ENCODE assay signal across 8 cellular contexts in the genomic region with DNA sequence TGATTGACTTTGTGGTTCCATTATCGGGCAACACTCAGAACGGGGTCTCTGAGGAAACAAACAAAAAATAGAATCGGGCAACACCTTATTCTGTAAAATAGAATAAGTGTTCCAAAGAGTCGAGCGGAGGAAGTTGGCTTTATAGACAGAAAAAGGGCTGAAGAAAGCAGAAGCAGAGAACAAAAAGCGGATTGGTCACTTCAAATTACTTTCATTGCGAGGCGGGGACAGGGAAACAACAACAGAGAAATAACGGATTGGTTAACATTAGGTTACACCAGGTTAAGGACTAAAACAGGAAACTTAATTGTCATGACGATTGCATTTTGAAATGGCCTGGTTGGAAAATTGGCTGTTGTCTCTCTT. TPM values are rescaled to one million over a fixed set of nuclear protein-coding genes. Genes with fewer than 3 reads are reported as not detected.
A peak's percentile ranks its signal among the peaks of the same experiment; 100 is the strongest.
DNase-seq lines count a peak whose midpoint lies in the region; ATAC-seq and TF ChIP-seq lines count a peak whose summit lies in the region.

No MANE protein-coding gene starts in this region.

- peak overlapping the region; percentile 95 for H2AFZ ChIP-seq in neuronal stem cell (ENCODE audit: low read length)

- H2BK120ac ChIP-seq in neuronal stem cell (ENCODE audit: low read depth, low read length) = no peak overlapping the region

- TF ChIP-seq CTCF in NB4 (IDR thresholded peaks at IDR 0.05; ENCODE audit: low read depth, low read length) = no peak

- no peaks in the 10 kb centered on the region for H3K9me3 ChIP-seq in neuronal stem cell (replicated peaks in 1 of 2; ENCODE audit: control insufficient read depth in 2 of 2, insufficient read depth in 1 of 2, low read depth in 1 of 2, low read length in 2 of 2)

- H2BK5ac ChIP-seq in neuronal stem cell (ENCODE audit: low read length) = no peak overlapping the region

- H2BK12ac ChIP-seq in neuronal stem cell (ENCODE audit: low read length) = no peak overlapping the region

- intact Hi-C loops in activated T-helper 2 cell treated with anti-CD3 and anti-CD28 coated beads, Interferon-gamma antibody, Interleukin-2, Interleukin-4, amounts not matched to agents 10 μg/mL and 5 μg/mL and 100 μg/mL, durations not matched to agents 14 hours and 24 hours and 36 hours (cut with micrococcal nuclease) = loop anchor here (1.0 to 10.0 kb wide), 3 partner anchors 72 to 200 kb away; a partner anchor contains a TSS

- H3K36me3 Mint-ChIP-seq in activated T-helper 2 cell treated with anti-CD3 and anti-CD28 coated beads, Interferon-gamma antibody, Interleukin-2, Interleukin-4, amounts not matched to agents 10 μg/mL and 5 μg/mL and 100 μg/mL, durations not matched to agents 14 hours and 24 hours and 36 hours (ENCODE audit: low read depth) = peaks cover 15% of the 10 kb centered on the region

- H3K27ac ChIP-seq in neuronal stem cell (replicated peaks; ENCODE audit: low read length) = no peak overlapping the region

- H3K23ac ChIP-seq in neuronal stem cell (ENCODE audit: low read depth, low read length, poor library complexity) = no peak overlapping the region

- no peaks in the 10 kb centered on the region for H3K27me3 ChIP-seq in neuronal stem cell (ENCODE audit: control insufficient read depth in 3 of 3, insufficient read depth in 3 of 3, low read depth in 1 of 3, low read length in 3 of 3)

- H3K4me1 ChIP-seq in neuronal stem cell (ENCODE audit: control insufficient read depth in 2 of 2, insufficient read depth in 1 of 2, low read depth in 1 of 2, low read length in 2 of 2) = peaks cover 0 to 2% of the 10 kb centered on the region in 2 donors

- peak; percentile 90 for DNase-seq in CD1c-positive myeloid dendritic cell (ENCODE audit: extremely low spot score)
- peak; percentile 89 for DNase-seq in NB4 (ENCODE audit: low read depth)
- peak; percentile 23 for DNase-seq in activated T-helper 2 cell treated with anti-CD3 and anti-CD28 coated beads, Interferon-gamma antibody, Interleukin-2, Interleukin-4, amounts not matched to agents 10 μg/mL and 5 μg/mL and 100 μg/mL, durations not matched to agents 14 hours and 24 hours and 36 hours (ENCODE audit: low spot score)
- peak; percentile 56 for DNase-seq in globus pallidus (ENCODE audit: low spot score)
- DNase-seq in neuronal stem cell (ENCODE audit: low spot score) = no peak
- no peak for DNase-seq in NCI-H2171 treated with DMSO at 0.1 percent for 48 hours (lab: John Stamatoyannopoulos, UW)

- no peak overlapping the region for H3K9ac ChIP-seq in neuronal stem cell (ENCODE audit: low read depth, low read length, poor library complexity)

- H3K4me1 Mint-ChIP-seq in activated T-helper 2 cell treated with anti-CD3 and anti-CD28 coated beads, Interferon-gamma antibody, Interleukin-2, Interleukin-4, amounts not matched to agents 10 μg/mL and 5 μg/mL and 100 μg/mL, durations not matched to agents 14 hours and 24 hours and 36 hours (ENCODE audit: low read depth) = peaks cover 42% of the 10 kb centered on the region

- WGBS in neuronal stem cell (ENCODE audit: extremely low coverage in 2 of 2, insufficient read length in 2 of 2, insufficient replicate concordance in 1 of 2), 2 donors = no CpG with 5 or more reads among the region's 10 CpGs

- ATAC-seq in GM19035 (IDR thresholded peaks at IDR 0.05; ENCODE audit: unreplicated experiment) (peak; percentile 10), HG02840 (IDR thresholded peaks at IDR 0.05; ENCODE audit: low FRiP score, unreplicated experiment) (no peak)

- no peak overlapping the region for H4K91ac ChIP-seq in neuronal stem cell (ENCODE audit: low read depth, low read length, poor library complexity)

- H3K18ac ChIP-seq in neuronal stem cell (ENCODE audit: low read length) = no peak overlapping the region

- peak overlapping the region; percentile 72 for H3K4me3 ChIP-seq in NB4 (ENCODE audit: low read depth, low read length)
- peak overlapping the region in 1 of 2 donors; percentile 63 for H3K4me3 ChIP-seq in neuronal stem cell (ENCODE audit: low read length in 2 of 2)

- H3K4me3 Mint-ChIP-seq in activated T-helper 2 cell treated with anti-CD3 and anti-CD28 coated beads, Interferon-gamma antibody, Interleukin-2, Interleukin-4, amounts not matched to agents 10 μg/mL and 5 μg/mL and 100 μg/mL, durations not matched to agents 14 hours and 24 hours and 36 hours (ENCODE audit: low read depth) = peak overlapping the region; percentile 90

- no peak overlapping the region for H3K4ac ChIP-seq in neuronal stem cell (ENCODE audit: low read length)

- H3K9me3 Mint-ChIP-seq in activated T-helper 2 cell treated with anti-CD3 and anti-CD28 coated beads, Interferon-gamma antibody, Interleukin-2, Interleukin-4, amounts not matched to agents 10 μg/mL and 5 μg/mL and 100 μg/mL, durations not matched to agents 14 hours and 24 hours and 36 hours = peaks cover 4% of the 10 kb centered on the region

- no peak overlapping the region for H2AK5ac ChIP-seq in neuronal stem cell (ENCODE audit: low read depth, low read length)

- H3K36me3 ChIP-seq in neuronal stem cell (replicated peaks in 1 of 2; ENCODE audit: control insufficient read depth in 2 of 2, insufficient read depth in 2 of 2, low read length in 2 of 2) = peaks cover 0 to 3% of the 10 kb centered on the region in 2 donors

- H3K79me1 ChIP-seq in neuronal stem cell (ENCODE audit: low read depth, low read length) = no peaks in the 10 kb centered on the region

- no peak for TF ChIP-seq POLR2A in NB4 (IDR thresholded peaks at IDR 0.05; ENCODE audit: extremely low read depth, insufficient read length)

- peak overlapping the region; percentile 95 for H3K27ac Mint-ChIP-seq in activated T-helper 2 cell treated with anti-CD3 and anti-CD28 coated beads, Interferon-gamma antibody, Interleukin-2, Interleukin-4, amounts not matched to agents 10 μg/mL and 5 μg/mL and 100 μg/mL, durations not matched to agents 14 hours and 24 hours and 36 hours

- no peak overlapping the region for H4K8ac ChIP-seq in neuronal stem cell (ENCODE audit: low read depth, low read length)

- H3K14ac ChIP-seq in neuronal stem cell (ENCODE audit: low read length) = no peak overlapping the region

- peak overlapping the region; percentile 85 for H3K4me2 ChIP-seq in neuronal stem cell (ENCODE audit: insufficient read depth, low read length, poor library complexity, severe bottlenecking)

- H2BK15ac ChIP-seq in neuronal stem cell (ENCODE audit: low read length) = no peak overlapping the region

- peaks cover 2% of the 10 kb centered on the region for H3K27me3 Mint-ChIP-seq in activated T-helper 2 cell treated with anti-CD3 and anti-CD28 coated beads, Interferon-gamma antibody, Interleukin-2, Interleukin-4, amounts not matched to agents 10 μg/mL and 5 μg/mL and 100 μg/mL, durations not matched to agents 14 hours and 24 hours and 36 hours (ENCODE audit: low read depth)

RNA-seq across cellular contexts. Expression of a gene that starts 0.4 kb away (rescaled TPM):
- total RNA-seq in activated T-helper 2 cell treated with anti-CD3 and anti-CD28 coated beads, Interferon-gamma antibody, Interleukin-2, Interleukin-4, amounts not matched to agents 10 μg/mL and 5 μg/mL and 100 μg/mL, durations not matched to agents 14 hours and 24 hours and 36 hours = 19.5 and 20.6 TPM in 2 replicates
- 18.2 TPM for polyA plus RNA-seq in neuronal stem cell (2013, experiment 1 of 2)
- 17.5 TPM for polyA plus RNA-seq in neuronal stem cell (2013, experiment 2 of 2)

RNA-seq across cellular contexts. Expression of a gene that starts 49.6 kb away (rescaled TPM):
- total RNA-seq in activated T-helper 2 cell treated with anti-CD3 and anti-CD28 coated beads, Interferon-gamma antibody, Interleukin-2, Interleukin-4, amounts not matched to agents 10 μg/mL and 5 μg/mL and 100 μg/mL, durations not matched to agents 14 hours and 24 hours and 36 hours = 9.7 TPM in 2 replicates
- polyA plus RNA-seq in neuronal stem cell (2013, experiment 1 of 2) = 0.14 TPM
- 0.12 TPM for polyA plus RNA-seq in neuronal stem cell (2013, experiment 2 of 2)

Comparison
In these comparisons a context has a peak if more than half of its experiments do, and no peak if none do; other contexts are left out.
1. DNase-seq: peak in CD1c-positive myeloid dendritic cell (single experiment), NB4 (single experiment), activated T-helper 2 cell treated with anti-CD3 and anti-CD28 coated beads, Interferon-gamma antibody, Interleukin-2, Interleukin-4, amounts not matched to agents 10 μg/mL and 5 μg/mL and 100 μg/mL, durations not matched to agents 14 hours and 24 hours and 36 hours (single experiment) and globus pallidus (single experiment); none in neuronal stem cell (single experiment) and NCI-H2171 treated with DMSO at 0.1 percent for 48 hours (single experiment).